Comparison of ENCODE assay signal across 9 cellular contexts in genomic region chr5:134649163-134649916, GRCh38. TPM values are rescaled to one million over a fixed set of nuclear protein-coding genes. Genes with fewer than 3 reads are reported as not detected.
DNase-seq lines count a peak whose midpoint lies in the region; ATAC-seq, FAIRE-seq and TF ChIP-seq lines count a peak whose summit lies in the region.
"Had no signal": no experiment of that assay in that cellular context is flagged by ENCODE, and none has a peak within 500 bp of the region (broad histone marks: within the 10 kb centered on the region; RNA-seq: fewer than 3 reads in every experiment).

No MANE protein-coding gene starts in this region.

- peak overlapping the region; percentile 97 to 99 (median 98) for H3K27ac Mint-ChIP-seq in immature natural killer cell
- peak overlapping the region; percentile 99 for H3K27ac Mint-ChIP-seq in stimulated activated memory B cell treated with anti-CD40 and anti-IgM and Interleukin-4, amounts not matched to agents 10 μg/mL and 1 μg/mL and 100 μg/mL, for 72 hours

- peak in 1 of 2 experiments; percentile 29 for DNase-seq in A549 (ENCODE audit: low read depth in 1 of 2, low spot score in 1 of 2)
- DNase-seq in Karpas-422: no peak
- no peak for DNase-seq in GM12878 (ENCODE audit: low read depth, low spot score)
- DNase-seq in immature natural killer cell: peak in 2 of 3 donors; percentile 7 to 10
- DNase-seq in DMS79 (lab: John Stamatoyannopoulos, UW): no peak

- H3K27ac ChIP-seq in A549 (peak overlapping the region; percentile 94 to 95), Karpas-422 (ENCODE audit: low read length) (peak overlapping the region; percentile 95), GM12878 (ENCODE audit: control insufficient read depth, insufficient read depth) (peak overlapping the region; percentile 98)

- 3% methylated on average over 16 of the region's 19 CpGs for WGBS in A549 (ENCODE audit: missing lambda C conversion rate)
- WGBS in GM12878 (ENCODE audit: insufficient coverage, insufficient replicate concordance, low lambda C conversion rate, missing lambda C conversion rate): 1% methylated on average over 19 of the region's 19 CpGs

- peaks cover 8 to 15% (median 12%) of the 10 kb centered on the region in 3 donors for H3K27me3 Mint-ChIP-seq in immature natural killer cell (ENCODE audit: low read depth in 3 of 3)
- no peaks in the 10 kb centered on the region for H3K27me3 Mint-ChIP-seq in stimulated activated memory B cell treated with anti-CD40 and anti-IgM and Interleukin-4, amounts not matched to agents 10 μg/mL and 1 μg/mL and 100 μg/mL, for 72 hours

- TF ChIP-seq RAD21 in A549 (conservative IDR thresholded peaks at IDR 0.05 in 1 of 2, IDR thresholded peaks at IDR 0.05 in 1 of 2) (no peak), GM12878 (IDR thresholded peaks at IDR 0.05; ENCODE audit: insufficient read depth, low read depth, low read length) (no peak)

- H3K36me3 Mint-ChIP-seq in immature natural killer cell: no peaks in the 10 kb centered on the region
- H3K36me3 Mint-ChIP-seq in stimulated activated memory B cell treated with anti-CD40 and anti-IgM and Interleukin-4, amounts not matched to agents 10 μg/mL and 1 μg/mL and 100 μg/mL, for 72 hours: no peaks in the 10 kb centered on the region

- intact Hi-C loops in GM12878 (cut with micrococcal nuclease; ENCODE audit: unreplicated experiment): loop anchor here (5.0 kb wide), 2 partner anchors 57 to 107 kb away; no protein-coding TSS in a partner anchor

- H3K4me2 ChIP-seq in A549 (peak overlapping the region; percentile 98), Karpas-422 (ENCODE audit: low read depth, low read length, poor library complexity, severe bottlenecking) (peak overlapping the region; percentile 85), GM12878 (ENCODE audit: control insufficient read depth, insufficient read depth) (peak overlapping the region; percentile 69)

- H3K36me3 ChIP-seq in Karpas-422 (ENCODE audit: insufficient read depth, low read length) (no peaks in the 10 kb centered on the region), GM12878 (ENCODE audit: control insufficient read depth in 2 of 2, insufficient read depth in 2 of 2, low read length in 1 of 2) (no peaks in the 10 kb centered on the region)

- peak overlapping the region; percentile 77; the same call in 1 of the 2 replicates for H2AFZ ChIP-seq in Karpas-422 (ENCODE audit: low read length)
- no peak overlapping the region for H2AFZ ChIP-seq in GM12878 (ENCODE audit: control insufficient read depth, low read depth, low read length)

- CTCF ChIA-PET in A549 (lab: Yijun Ruan, JAX) (no interaction called here), GM12878 (lab: Yijun Ruan, JAX) (interaction anchor here (1.0 to 1.6 kb wide), 2 partner anchors 62 to 238 kb away, joined by 3 to 4 read pairs; partner anchors contain the start of gene CDKN2AIPNL)

- no peak for TF ChIP-seq CTCF in A549 (IDR thresholded peaks at IDR 0.05)
- TF ChIP-seq CTCF in GM12878 (IDR thresholded peaks at IDR 0.05 in 2 of 3, conservative IDR thresholded peaks at IDR 0.05 in 1 of 3; ENCODE audit: control insufficient read depth in 2 of 3, extremely low read depth in 1 of 3, insufficient read depth in 1 of 3, low read depth in 3 of 3, low read length in 3 of 3): no peak

- RAD21 ChIA-PET in GM12878 (lab: Charles Lee; ENCODE audit: unreplicated experiment): interaction anchor here (0.9 to 1.3 kb wide), 2 partner anchors 62 to 87 kb away, joined by 3 to 4 read pairs; no protein-coding TSS in a partner anchor

- peak overlapping the region; percentile 89 to 99 (median 92) for H3K4me3 Mint-ChIP-seq in immature natural killer cell
- H3K4me3 Mint-ChIP-seq in stimulated activated memory B cell treated with anti-CD40 and anti-IgM and Interleukin-4, amounts not matched to agents 10 μg/mL and 1 μg/mL and 100 μg/mL, for 72 hours: peak overlapping the region; percentile 98

- H3K9ac ChIP-seq in Karpas-422 (ENCODE audit: low read length) (peak overlapping the region; percentile 93), GM12878 (ENCODE audit: control insufficient read depth, insufficient read depth, low read length) (peak overlapping the region; percentile 99)

- ATAC-seq in A549 (peak; percentile 60 to 72), GM19372 (IDR thresholded peaks at IDR 0.05; ENCODE audit: low read depth, unreplicated experiment) (peak; percentile 8), GM12878 (peak; percentile 34), GM18519 (IDR thresholded peaks at IDR 0.05; ENCODE audit: low FRiP score, unreplicated experiment) (no peak)
- peak; percentile 58 for ATAC-seq in stimulated activated memory B cell treated with anti-CD40 and anti-IgM and Interleukin-4, amounts not matched to agents 10 μg/mL and 1 μg/mL and 100 μg/mL, for 72 hours

- H3K9me3 ChIP-seq in A549 (no peaks in the 10 kb centered on the region), Karpas-422 (ENCODE audit: low read length) (no peaks in the 10 kb centered on the region), GM12878 (replicated peaks; ENCODE audit: control insufficient read depth, insufficient read depth, low read length) (no peaks in the 10 kb centered on the region; the same call in 2 of the 3 replicates)

- H3K9me3 Mint-ChIP-seq in immature natural killer cell: no peaks in the 10 kb centered on the region
- no peaks in the 10 kb centered on the region for H3K9me3 Mint-ChIP-seq in stimulated activated memory B cell treated with anti-CD40 and anti-IgM and Interleukin-4, amounts not matched to agents 10 μg/mL and 1 μg/mL and 100 μg/mL, for 72 hours

- POLR2A ChIA-PET in A549 (lab: Yijun Ruan, JAX): interaction anchor here (1.1 kb wide), 1 partner anchor 9 kb away, joined by 3 read pairs; no protein-coding TSS in a partner anchor
- POLR2A ChIA-PET in GM12878 (lab: Charles Lee): interaction anchor here (1.1 to 3.9 kb wide), 3 partner anchors 15 to 87 kb away, joined by 5 to 22 read pairs (median 6); no protein-coding TSS in a partner anchor

- H3K79me2 ChIP-seq in Karpas-422 (ENCODE audit: low read length) (peaks cover 53% of the 10 kb centered on the region), GM12878 (ENCODE audit: control insufficient read depth, insufficient read depth, low read length) (peaks cover 65% of the 10 kb centered on the region)

- no peak for TF ChIP-seq EP300 in A549 (IDR thresholded peaks at IDR 0.05)
- no peak for TF ChIP-seq EP300 in GM12878 (IDR thresholded peaks at IDR 0.05; ENCODE audit: borderline replicate concordance in 1 of 2, control insufficient read depth in 1 of 2, low read depth in 2 of 2, low read length in 2 of 2)

- H3K4me1 Mint-ChIP-seq in immature natural killer cell: peaks cover 28 to 31% of the 10 kb centered on the region in 2 donors
- H3K4me1 Mint-ChIP-seq in stimulated activated memory B cell treated with anti-CD40 and anti-IgM and Interleukin-4, amounts not matched to agents 10 μg/mL and 1 μg/mL and 100 μg/mL, for 72 hours: peaks cover 27% of the 10 kb centered on the region

- TSS peak; percentile 79 for BruUV-seq in GM12878 (replicated peaks; lab: Mats Ljungman, UMichigan)

- SMC1A ChIA-PET in GM12878 (lab: Charles Lee; ENCODE audit: uncharacterized antibody, unreplicated experiment): interaction anchor here (0.6 to 4.3 kb wide), 3 partner anchors 14 to 109 kb away, joined by 3 to 31 read pairs (median 4); no protein-coding TSS in a partner anchor

- peak overlapping the region; percentile 87 for H3K4me3 ChIP-seq in A549
- H3K4me3 ChIP-seq in Karpas-422 (ENCODE audit: low read length): peak overlapping the region; percentile 89
- H3K4me3 ChIP-seq in GM12878: peak overlapping the region; percentile 100

- H4K20me1 ChIP-seq in Karpas-422 (ENCODE audit: insufficient read depth, low read depth, low read length) (no peaks in the 10 kb centered on the region), GM12878 (ENCODE audit: control insufficient read depth, insufficient read depth) (no peaks in the 10 kb centered on the region)

- in situ Hi-C loops in GM12878 (cut with MboI): no loop called here

- H3K9me2 ChIP-seq in Karpas-422 (replicated peaks; ENCODE audit: insufficient read depth, low read length): no peaks in the 10 kb centered on the region

- peaks cover 18% of the 10 kb centered on the region; the same call in 2 of the 3 replicates for H3K4me1 ChIP-seq in A549
- H3K4me1 ChIP-seq in Karpas-422 (ENCODE audit: low read length): peaks cover 21% of the 10 kb centered on the region
- peaks cover 11% of the 10 kb centered on the region for H3K4me1 ChIP-seq in GM12878 (ENCODE audit: control insufficient read depth, insufficient read depth, low read length)

- H3K27me3 ChIP-seq in Karpas-422 (ENCODE audit: low read length) (no peaks in the 10 kb centered on the region), GM12878 (replicated peaks in 1 of 2; ENCODE audit: control insufficient read depth in 2 of 2, insufficient read depth in 2 of 2, low read length in 1 of 2) (no peaks in the 10 kb centered on the region)

- FAIRE-seq in A549 (lab: Jason Lieb, UNC) (no peak), GM12878 (lab: Jason Lieb, UNC) (no peak)
- FAIRE-seq: islet of Langerhans had no signal

- TF ChIP-seq POLR2A in A549 (IDR thresholded peaks at IDR 0.05; ENCODE audit: low read length) (no peak), GM12878 (IDR thresholded peaks at IDR 0.05; ENCODE audit: low read depth, low read length) (no peak)

RNA-seq across cellular contexts. Expression of gene SEC24A, which starts 0.8 kb away (rescaled TPM):
- polyA plus RNA-seq in A549 (2011; rRNA removed) (23.6 and 23.7 TPM in 2 replicates), A549 (2017; fragmentation: RNase III; extraction: RNeasy Plus Mini Kit Qiagen cat#74134 plus additional on column Dnase treatment) (10.4 to 11.6 TPM (median 10.9 TPM) in 3 replicates), GM12878 (2011; rRNA removed) (52.2 and 62.2 TPM in 2 replicates), GM12878 (2014; fragmentation: Illumina TruSeq; extraction: Trizol) (26.3 and 31.4 TPM in 2 replicates), GM12878 (2014; fragmentation: Nextera tagmentation; extraction: Ambion mirVana) (10 to 100 TPM in 1 of 2 experiments, 1 to 10 TPM in 1; 7.1 to 12.5 TPM), GM12878 (2014; rRNA removed) (14.4 and 15.8 TPM in 2 replicates), GM12878 (2016; fragmentation: Nextera tagmentation; extraction: Ambion mirVana) (10 to 100 TPM; 23.2 to 23.3 TPM), immature natural killer cell (1 to 10 TPM; 2.5 to 9.9 (median 3.7) TPM)
- polyA plus RNA-seq in A549 (2012; cell fraction: cytosol; rRNA removed): 6.0 and 7.1 TPM in 2 replicates
- 4.4 and 4.8 TPM in 2 replicates for polyA plus RNA-seq in A549 (2012; cell fraction: nucleus; rRNA removed)
- 19.5 and 21.0 TPM in 2 replicates for polyA minus RNA-seq in A549 (2011; rRNA and poly(A)+ RNA removed)
- 5.2 and 25.8 TPM in 2 replicates for total RNA-seq in Karpas-422 (2014; rRNA removed; shearing (Covaris generic); ENCODE audit: low replicate concordance)
- 66.8 and 76.2 TPM in 2 replicates for total RNA-seq in GM12878 (2013; cell fraction: nucleolus; rRNA removed)
- total RNA-seq in GM12878 (2014; rRNA removed) (14.6 and 16.6 TPM in 2 replicates), GM12878 (2014; rRNA removed; fragmentation: Illumina TruSeq; extraction: Trizol) (22.4 and 22.6 TPM in 2 replicates), GM12878 (2021) (26.2 and 26.6 TPM in 2 replicates)
- 14.3 TPM for polyA plus RNA-seq in GM12878 (2011; ENCODE audit: low read depth)
- polyA plus RNA-seq in GM12878 (2011; cell fraction: cytosol; rRNA removed): 28.7 and 38.6 TPM in 2 replicates
- polyA plus RNA-seq in GM12878 (2011; cell fraction: nucleus; rRNA removed): 26.1 and 34.9 TPM in 2 replicates
- 18.9 and 29.3 TPM in 2 replicates for polyA plus RNA-seq in GM12878 (2012)
- 72.9 and 82.0 TPM in 2 replicates for polyA minus RNA-seq in GM12878 (2011; rRNA and poly(A)+ RNA removed)
- polyA minus RNA-seq in GM12878 (2011; cell fraction: cytosol; rRNA and poly(A)+ RNA removed): 24.1 and 26.5 TPM in 2 replicates
- polyA minus RNA-seq in GM12878 (2011; cell fraction: nucleus; rRNA and poly(A)+ RNA removed): 28.5 and 42.1 TPM in 2 replicates

RNA-seq across cellular contexts. Expression of gene SAR1B, which starts 16.7 kb away (rescaled TPM):
- polyA plus RNA-seq in A549 (2011; rRNA removed): 63.2 and 105 TPM in 2 replicates
- polyA plus RNA-seq in A549 (2012; cell fraction: cytosol; rRNA removed): 13.0 and 20.8 TPM in 2 replicates
- 5.2 and 12.4 TPM in 2 replicates for polyA plus RNA-seq in A549 (2012; cell fraction: nucleus; rRNA removed)
- polyA plus RNA-seq in A549 (2017; fragmentation: RNase III; extraction: RNeasy Plus Mini Kit Qiagen cat#74134 plus additional on column Dnase treatment): 51.1 to 59.8 TPM (median 57.2 TPM) in 3 replicates
- polyA minus RNA-seq in A549 (2011; rRNA and poly(A)+ RNA removed): 26.5 and 30.8 TPM in 2 replicates
- 41.2 and 49.1 TPM in 2 replicates for total RNA-seq in Karpas-422 (2014; rRNA removed; shearing (Covaris generic); ENCODE audit: low replicate concordance)
- 32.4 and 37.5 TPM in 2 replicates for total RNA-seq in GM12878 (2013; cell fraction: nucleolus; rRNA removed)
- 24.5 and 27.9 TPM in 2 replicates for total RNA-seq in GM12878 (2014; rRNA removed)
- 23.7 and 25.6 TPM in 2 replicates for total RNA-seq in GM12878 (2014; rRNA removed; fragmentation: Illumina TruSeq; extraction: Trizol)
- total RNA-seq in GM12878 (2021): 32.7 and 36.2 TPM in 2 replicates
- polyA plus RNA-seq in GM12878 (2011; ENCODE audit: low read depth): 17.8 TPM
- polyA plus RNA-seq in GM12878 (2011; rRNA removed): 55.1 and 96.6 TPM in 2 replicates
- polyA plus RNA-seq in GM12878 (2011; cell fraction: cytosol; rRNA removed): 16.0 and 17.1 TPM in 2 replicates
- 18.8 and 22.3 TPM in 2 replicates for polyA plus RNA-seq in GM12878 (2011; cell fraction: nucleus; rRNA removed)
- polyA plus RNA-seq in GM12878 (2012): 18.3 and 25.1 TPM in 2 replicates
- polyA plus RNA-seq in GM12878 (2014; fragmentation: Illumina TruSeq; extraction: Trizol): 34.3 and 51.3 TPM in 2 replicates
- 100 to 1,000 TPM; 101 to 156 TPM for polyA plus RNA-seq in GM12878 (2014; fragmentation: Nextera tagmentation; extraction: Ambion mirVana)
- 29.8 and 31.7 TPM in 2 replicates for polyA plus RNA-seq in GM12878 (2014; rRNA removed)
- polyA plus RNA-seq in GM12878 (2016; fragmentation: Nextera tagmentation; extraction: Ambion mirVana): 10 to 100 TPM; 86.2 to 88.8 TPM
- polyA minus RNA-seq in GM12878 (2011; rRNA and poly(A)+ RNA removed): 24.2 and 52.4 TPM in 2 replicates
- polyA minus RNA-seq in GM12878 (2011; cell fraction: cytosol; rRNA and poly(A)+ RNA removed): 15.8 and 18.3 TPM in 2 replicates
- polyA minus RNA-seq in GM12878 (2011; cell fraction: nucleus; rRNA and poly(A)+ RNA removed): 8.0 and 12.4 TPM in 2 replicates
- polyA plus RNA-seq in immature natural killer cell: 10 to 100 TPM; 47.6 to 55.8 (median 52.3) TPM

Comparison
In these comparisons a context has a peak if more than half of its experiments do, and no peak if none do; other contexts are left out.
1. DNase-seq: peak in immature natural killer cell (2 of 3); none in Karpas-422 (single experiment), GM12878 (single experiment) and DMS79 (single experiment).
2. Peak in every context shown above with its lines, with median percentiles within 50 percentile points of each other: H3K27ac ChIP-seq, H3K4me2 ChIP-seq and H3K4me3 ChIP-seq.